3 cellular contexts compared by ENCODE assay signal in the genomic region with DNA sequence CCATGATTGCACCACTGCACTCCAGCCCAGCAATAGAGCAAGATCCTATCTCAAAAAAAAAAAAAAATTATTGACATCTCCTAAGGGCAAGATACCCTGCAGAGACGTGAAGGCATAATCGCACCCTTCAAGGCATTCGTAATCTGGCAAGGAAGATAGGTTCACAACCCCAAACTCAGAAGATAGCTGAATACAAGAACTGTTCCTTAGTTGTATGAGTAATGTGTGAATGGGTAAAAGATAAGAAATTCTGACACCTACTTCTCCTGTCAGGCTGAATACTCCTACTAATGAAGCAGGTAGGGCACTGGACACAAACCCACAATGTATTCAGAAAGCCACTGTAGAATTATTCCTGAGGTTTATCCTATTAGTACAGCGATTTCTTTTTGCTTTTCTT.
"Had no signal": no experiment of that assay in that cellular context is flagged by ENCODE, and none has a peak within 500 bp of the region (broad histone marks: within the 10 kb centered on the region; RNA-seq: fewer than 3 reads in every experiment).

No MANE protein-coding gene starts in this region.

- DNase-seq: GDM1, GF-D8 had no signal

- H3K4me3 ChIP-seq: GM12878 had no signal
